ENCODE assay signal across 7 cellular contexts in genomic region chr2:61670591-61671503, GRCh38.
DNase-seq lines count a peak whose midpoint lies in the region; ATAC-seq and TF ChIP-seq lines count a peak whose summit lies in the region.

No MANE protein-coding gene starts in this region.

- TF ChIP-seq POLR2A in GM18505 (IDR thresholded peaks at IDR 0.05; ENCODE audit: borderline replicate concordance, extremely low read depth, insufficient read depth, insufficient read length) = no peak
- peak in 1 of 2 donors; percentile 9 for TF ChIP-seq POLR2A in Peyer's patch (IDR thresholded peaks at IDR 0.05)

- peak overlapping the region; percentile 58 for H3K27ac ChIP-seq in HEK293 (ENCODE audit: extremely low read depth, low read depth, low read length)
- peak overlapping the region; percentile 35 to 93 (median 82) for H3K27ac ChIP-seq in Peyer's patch
- H3K27ac ChIP-seq in dorsolateral prefrontal cortex = peak overlapping the region; percentile 76 to 100 (median 98)
- peak overlapping the region; percentile 87 for H3K27ac ChIP-seq in urinary bladder (ENCODE audit: low read depth)

- CTCF ChIA-PET in HEK293 (lab: Yijun Ruan, JAX) = interaction anchor here (0.5 to 1.3 kb wide), 5 partner anchors 9 to 48 kb away, joined by 3 to 5 read pairs (median 3); no protein-coding TSS in a partner anchor

- H3K36me3 ChIP-seq in HEK293 (ENCODE audit: control insufficient read depth in 2 of 2, insufficient read depth in 1 of 2, low read length in 2 of 2) (no peaks in the 10 kb centered on the region), Peyer's patch (no peaks in the 10 kb centered on the region), urinary bladder (ENCODE audit: insufficient read depth) (no peaks in the 10 kb centered on the region)

- peak; percentile 62 for ATAC-seq in GM18505 (IDR thresholded peaks at IDR 0.05; ENCODE audit: unreplicated experiment)

- no peak overlapping the region for H3K4me3 ChIP-seq in HEK293 (ENCODE audit: low read depth, low read length)
- peak overlapping the region in 3 of 4 donors; percentile 10 to 36 (median 31) for H3K4me3 ChIP-seq in Peyer's patch
- H3K4me3 ChIP-seq in dorsolateral prefrontal cortex = peak overlapping the region in 58 of 59 donors; percentile 5 to 65 (median 41)
- peak overlapping the region; percentile 15 for H3K4me3 ChIP-seq in urinary bladder (ENCODE audit: low read depth, low read length)

- POLR2A ChIA-PET in HEK293 (lab: Yijun Ruan, JAX) = no interaction called here

- no peak for TF ChIP-seq CTCF in HEK293 (tag by site-specific recombination; IDR thresholded peaks at IDR 0.05)
- TF ChIP-seq CTCF in Peyer's patch (IDR thresholded peaks at IDR 0.05) = peak in 1 of 6 experiments; percentile 3
- peak in 5 of 56 donors; percentile 16 to 29 (median 20) for TF ChIP-seq CTCF in dorsolateral prefrontal cortex (IDR thresholded peaks at IDR 0.05 in 54 of 56, conservative IDR thresholded peaks at IDR 0.05 in 2 of 56; ENCODE audit: low read depth in 1 of 56, partially characterized antibody in 56 of 56)

- 10% methylated on average over 3 of the region's 3 CpGs for WGBS in urinary bladder

- H3K27me3 ChIP-seq in Peyer's patch = no peaks in the 10 kb centered on the region
- no peaks in the 10 kb centered on the region for H3K27me3 ChIP-seq in dorsolateral prefrontal cortex

- H3K9me3 ChIP-seq in HEK293 (ENCODE audit: control insufficient read depth, insufficient read depth, low read depth, low read length) (no peaks in the 10 kb centered on the region), Peyer's patch (no peaks in the 10 kb centered on the region)

- H3K4me1 ChIP-seq in HEK293 (ENCODE audit: control insufficient read depth, insufficient read depth, low read length) (peaks cover 9% of the 10 kb centered on the region), Peyer's patch (peaks cover 0 to 21% (median 6%) of the 10 kb centered on the region in 4 donors), urinary bladder (ENCODE audit: insufficient read depth) (no peaks in the 10 kb centered on the region)

- peak in 1 of 3 donors; percentile 63 for DNase-seq in Peyer's patch
- peak in 8 of 10 donors; percentile 16 to 78 (median 52) for DNase-seq in dorsolateral prefrontal cortex
- peak; percentile 39 for DNase-seq in middle frontal gyrus (ENCODE audit: extremely low spot score, low spot score)
- no peak for DNase-seq in NCI-H774 (lab: John Stamatoyannopoulos, UW)

- intact Hi-C loops in dorsolateral prefrontal cortex (cut with DNase I) = loop anchor here (2.0 to 10.0 kb wide), 3 partner anchors 91 to 214 kb away; partner anchors contain the start of genes XPO1 (in 2 of the 2) and CCT4 (in 1 of the 2)

TF ChIP-seq in HEK293, 187 proteins besides CTCF, POLR2A, EP300 and RAD21 (continues in another document):
- TF ChIP-seq ZNF121 (tag by site-specific recombination; IDR thresholded peaks at IDR 0.05) (no peak), TRIM28 (IDR thresholded peaks at IDR 0.05; ENCODE audit: borderline replicate concordance, low read length) (peak; percentile 42), ZNF621 (tag by site-specific recombination; IDR thresholded peaks at IDR 0.05) (no peak), ZNF707 (tag by site-specific recombination; IDR thresholded peaks at IDR 0.05) (no peak), GFI1B (tag by site-specific recombination; IDR thresholded peaks at IDR 0.05) (no peak), FEZF1 (tag by site-specific recombination; IDR thresholded peaks at IDR 0.05) (peak; percentile 94), OSR2 (tag by site-specific recombination; IDR thresholded peaks at IDR 0.05) (peak; percentile 41; the same call in 1 of the 2 replicates), ZNF394 (tag by site-specific recombination; IDR thresholded peaks at IDR 0.05; ENCODE audit: borderline replicate concordance) (0 out of 2 replicates have a peak, but pooled peaks have one; percentile 28), BCL6B (tag by site-specific recombination; IDR thresholded peaks at IDR 0.05) (no peak), PRDM6 (tag by site-specific recombination; IDR thresholded peaks at IDR 0.05) (peak; percentile 97), ZNF214 (tag by site-specific recombination; IDR thresholded peaks at IDR 0.05; ENCODE audit: borderline replicate concordance) (no peak), TCF7L2 (IDR thresholded peaks at IDR 0.05; ENCODE audit: borderline replicate concordance, low read depth, low read length) (peak; percentile 33; the same call in 1 of the 2 replicates), PRDM4 (tag by site-specific recombination; IDR thresholded peaks at IDR 0.05) (0 out of 2 replicates have a peak, but pooled peaks have one; percentile 22), ZNF335 (tag by site-specific recombination; conservative IDR thresholded peaks at IDR 0.05) (peak; percentile 50; the same call in 1 of the 2 replicates), WT1 (tag by site-specific recombination; IDR thresholded peaks at IDR 0.05) (0 out of 2 replicates have a peak, but pooled peaks have one; percentile 20), ZNF843 (tag by site-specific recombination; IDR thresholded peaks at IDR 0.05) (peak; percentile 55; the same call in 1 of the 2 replicates), PRDM1 (tag by site-specific recombination; IDR thresholded peaks at IDR 0.05) (peak; percentile 50; the same call in 1 of the 2 replicates), ZBTB17 (tag by site-specific recombination; IDR thresholded peaks at IDR 0.05) (peak; percentile 74), ZNF792 (tag by site-specific recombination; IDR thresholded peaks at IDR 0.05) (no peak), PRDM10 (tag by site-specific recombination; IDR thresholded peaks at IDR 0.05) (peak; percentile 72)
